Comparison of ENCODE assay signal across 15 cellular contexts in genomic region chr15:70424937-70425411, GRCh38.
A peak's percentile ranks its signal among the peaks of the same experiment; 100 is the strongest.
DNase-seq lines count a peak whose midpoint lies in the region; ATAC-seq and TF ChIP-seq lines count a peak whose summit lies in the region.
"Had no signal": no experiment of that assay in that cellular context is flagged by ENCODE, and none has a peak within 500 bp of the region (broad histone marks: within the 10 kb centered on the region; RNA-seq: fewer than 3 reads in every experiment).

No MANE protein-coding gene starts in this region.

- H3K4me1 ChIP-seq in Loucy (ENCODE audit: insufficient read depth, low read length, poor library complexity, severe bottlenecking) = peaks cover 24% of the 10 kb centered on the region
- H3K4me1 ChIP-seq: heart left ventricle had no signal

- POLR2A ChIA-PET in activated CD8-positive, alpha-beta T cell treated with anti-CD3 and anti-CD28 coated beads, Interleukin-2, amount 10 ng/mL, durations not matched to agents 7 days and 5 days (lab: Charles Lee) = no interaction called here

- CTCF ChIA-PET in activated CD8-positive, alpha-beta T cell treated with anti-CD3 and anti-CD28 coated beads, Interleukin-2, amount 10 ng/mL, durations not matched to agents 7 days and 5 days (lab: Charles Lee) = no interaction called here

- no peak for TF ChIP-seq CTCF in Loucy (conservative IDR thresholded peaks at IDR 0.05; ENCODE audit: low read length)

- peaks cover 5% of the 10 kb centered on the region; the same call in 1 of the 2 replicates for H3K9me3 ChIP-seq in Loucy (ENCODE audit: insufficient read depth, low read depth, low read length)

- no peaks in the 10 kb centered on the region for H3K27me3 ChIP-seq in Loucy (ENCODE audit: insufficient read depth, low read length, poor library complexity, severe bottlenecking)

- peak overlapping the region; percentile 51 for H3K4me2 ChIP-seq in Loucy (ENCODE audit: low read depth, low read length, poor library complexity, severe bottlenecking)

- no peaks in the 10 kb centered on the region for H3K9me2 ChIP-seq in Loucy (replicated peaks; ENCODE audit: low read depth, low read length)

- H4K20me1 ChIP-seq in Loucy (ENCODE audit: insufficient read depth, low read length, poor library complexity, severe bottlenecking) = no peaks in the 10 kb centered on the region

- H3F3A ChIP-seq in Loucy (ENCODE audit: low read depth) = 0 out of 2 replicates have a peak, but pooled peaks cover 5% of the 10 kb centered on the region

- H3K9me3 Mint-ChIP-seq in activated CD8-positive, alpha-beta T cell treated with anti-CD3 and anti-CD28 coated beads, Interleukin-2, amount 10 ng/mL, durations not matched to agents 7 days and 5 days (ENCODE audit: insufficient read depth) = peaks cover 13% of the 10 kb centered on the region
- H3K9me3 Mint-ChIP-seq in natural killer cell treated with Interleukin-12 subunit alpha and Interleukin-12 subunit beta and Interleukin-15 and Interleukin-18, amount 100 ng/mL, for 72 hours = no peaks in the 10 kb centered on the region

- peak overlapping the region; percentile 5 for H3K4me3 ChIP-seq in Loucy (ENCODE audit: low read length, poor library complexity, severe bottlenecking)
- H3K4me3 ChIP-seq: heart left ventricle had no signal

- peak; percentile 78 for ATAC-seq in activated CD8-positive, alpha-beta T cell treated with anti-CD3 and anti-CD28 coated beads, Interleukin-2, amount 10 ng/mL, durations not matched to agents 7 days and 5 days
- peak in 1 of 2 donors; percentile 56 for ATAC-seq in natural killer cell treated with Interleukin-12 subunit alpha and Interleukin-12 subunit beta and Interleukin-15 and Interleukin-18, amount 100 ng/mL, for 72 hours
- ATAC-seq in HG02981 (IDR thresholded peaks at IDR 0.05; ENCODE audit: unreplicated experiment) = no peak
- ATAC-seq: HCT116, heart left ventricle had no signal

- H3K9ac ChIP-seq in Loucy (ENCODE audit: low read depth, low read length, poor library complexity, severe bottlenecking) = no peak overlapping the region

- H3K27me3 Mint-ChIP-seq in activated CD8-positive, alpha-beta T cell treated with anti-CD3 and anti-CD28 coated beads, Interleukin-2, amount 10 ng/mL, durations not matched to agents 7 days and 5 days (ENCODE audit: low read depth) = peaks cover 24% of the 10 kb centered on the region
- peaks cover 35 to 43% of the 10 kb centered on the region in 2 donors for H3K27me3 Mint-ChIP-seq in natural killer cell treated with Interleukin-12 subunit alpha and Interleukin-12 subunit beta and Interleukin-15 and Interleukin-18, amount 100 ng/mL, for 72 hours

- H3K36me3 ChIP-seq in Loucy (ENCODE audit: insufficient read depth, low read length) = no peaks in the 10 kb centered on the region
- H3K36me3 ChIP-seq: heart left ventricle had no signal

- no peak overlapping the region for H2AFZ ChIP-seq in Loucy (ENCODE audit: low read length)

- H3K27ac Mint-ChIP-seq in activated CD8-positive, alpha-beta T cell treated with anti-CD3 and anti-CD28 coated beads, Interleukin-2, amount 10 ng/mL, durations not matched to agents 7 days and 5 days = peak overlapping the region; percentile 72
- H3K27ac Mint-ChIP-seq in natural killer cell treated with Interleukin-12 subunit alpha and Interleukin-12 subunit beta and Interleukin-15 and Interleukin-18, amount 100 ng/mL, for 72 hours = no peak overlapping the region

- peaks cover 32% of the 10 kb centered on the region for H3K4me1 Mint-ChIP-seq in activated CD8-positive, alpha-beta T cell treated with anti-CD3 and anti-CD28 coated beads, Interleukin-2, amount 10 ng/mL, durations not matched to agents 7 days and 5 days (ENCODE audit: low read depth)
- H3K4me1 Mint-ChIP-seq in natural killer cell treated with Interleukin-12 subunit alpha and Interleukin-12 subunit beta and Interleukin-15 and Interleukin-18, amount 100 ng/mL, for 72 hours (ENCODE audit: low read depth in 2 of 2) = peaks cover 16 to 17% of the 10 kb centered on the region in 2 donors

- H3K79me2 ChIP-seq in Loucy (ENCODE audit: insufficient read depth, low read length) = no peaks in the 10 kb centered on the region

- H3K36me3 Mint-ChIP-seq in activated CD8-positive, alpha-beta T cell treated with anti-CD3 and anti-CD28 coated beads, Interleukin-2, amount 10 ng/mL, durations not matched to agents 7 days and 5 days (ENCODE audit: low read depth) = peaks cover 18% of the 10 kb centered on the region
- no peaks in the 10 kb centered on the region for H3K36me3 Mint-ChIP-seq in natural killer cell treated with Interleukin-12 subunit alpha and Interleukin-12 subunit beta and Interleukin-15 and Interleukin-18, amount 100 ng/mL, for 72 hours

- DNase-seq in SKM-1 treated with dmso at 0.1 percent for 144 hours (lab: John Stamatoyannopoulos, UW; ENCODE audit: unreplicated experiment) (peak; percentile 43), SKM-1 (lab: John Stamatoyannopoulos, UW; ENCODE audit: unreplicated experiment) (no peak), NCI-H1436 (lab: John Stamatoyannopoulos, UW) (no peak), NCI-H2081 (lab: John Stamatoyannopoulos, UW) (no peak)
- peak; percentile 62 for DNase-seq in activated CD8-positive, alpha-beta T cell treated with anti-CD3 and anti-CD28 coated beads, Interleukin-2, amount 10 ng/mL, durations not matched to agents 7 days and 5 days
- DNase-seq in natural killer cell treated with Interleukin-12 subunit alpha and Interleukin-12 subunit beta and Interleukin-15 and Interleukin-18, amount 100 ng/mL, for 72 hours (ENCODE audit: low spot score) = peak; percentile 42
- DNase-seq: activated effector memory CD4-positive, alpha-beta T cell treated with Interleukin-2 at 50 U/mL for 16 hours; heart left ventricle; NCI-H1092; NCI-H510A; retina; substantia nigra had no signal

- H3K4me3 Mint-ChIP-seq in activated CD8-positive, alpha-beta T cell treated with anti-CD3 and anti-CD28 coated beads, Interleukin-2, amount 10 ng/mL, durations not matched to agents 7 days and 5 days = peak overlapping the region; percentile 22
- no peak overlapping the region for H3K4me3 Mint-ChIP-seq in natural killer cell treated with Interleukin-12 subunit alpha and Interleukin-12 subunit beta and Interleukin-15 and Interleukin-18, amount 100 ng/mL, for 72 hours

Comparison
In these comparisons a context has a peak if more than half of its experiments do, and no peak if none do; other contexts are left out.
1. DNase-seq: peak in SKM-1 treated with dmso at 0.1 percent for 144 hours (single experiment), activated CD8-positive, alpha-beta T cell treated with anti-CD3 and anti-CD28 coated beads, Interleukin-2, amount 10 ng/mL, durations not matched to agents 7 days and 5 days (single experiment) and natural killer cell treated with Interleukin-12 subunit alpha and Interleukin-12 subunit beta and Interleukin-15 and Interleukin-18, amount 100 ng/mL, for 72 hours (single experiment); none in SKM-1 (single experiment), NCI-H1436 (single experiment) and NCI-H2081 (0 of 2).